In the genomic region with DNA sequence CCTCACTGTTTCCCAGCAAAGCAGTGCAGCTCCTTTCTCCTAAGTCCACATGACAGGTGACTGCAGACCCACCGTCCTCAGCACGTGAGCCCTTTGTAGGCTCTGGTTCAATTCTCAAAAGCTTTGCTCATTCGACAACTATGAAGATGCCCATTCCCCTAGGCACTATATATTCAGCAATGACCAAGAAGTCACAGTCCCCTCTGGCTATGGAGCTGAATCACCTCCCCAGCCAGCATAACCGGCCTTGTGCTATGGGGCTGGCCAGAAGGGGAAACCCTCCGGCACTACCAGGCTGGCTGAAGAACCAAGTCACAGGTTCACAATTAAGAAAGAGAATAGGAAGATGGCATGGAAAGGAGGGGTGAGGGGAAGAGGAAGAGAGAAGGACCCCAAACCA, we compare ENCODE assay signal across 38 cellular contexts.
"Had no signal": no experiment of that assay in that cellular context is flagged by ENCODE, and none has a peak within 500 bp of the region (broad histone marks: within the 10 kb centered on the region; RNA-seq: fewer than 3 reads in every experiment).

No MANE protein-coding gene starts in this region.

- H3K27ac ChIP-seq: adrenal gland, body of pancreas, brain microvascular endothelial cell, breast epithelium, VCaP had no signal

- H3K4me3 Mint-ChIP-seq: activated B cell treated with CpG ODN at 0.5 μM for 24 hours; activated CD4-positive, alpha-beta memory T cell treated with anti-CD3 and anti-CD28 coated beads for 36 hours; activated CD4-positive, alpha-beta T cell treated with anti-CD3 and anti-CD28 coated beads, Interleukin-2, amount 10 ng/mL, durations not matched to agents 24 days and 14 days; activated CD8-positive, alpha-beta T cell treated with anti-CD3 and anti-CD28 coated beads for 36 hours; activated naive CD4-positive, alpha-beta T cell treated with anti-CD3 and anti-CD28 coated beads for 36 hours; activated naive CD8-positive, alpha-beta T cell treated with anti-CD3 and anti-CD28 coated beads for 36 hours; activated T-cell treated with anti-CD3 and anti-CD28 coated beads, Interleukin-2, amount 50 U/mL, for 4 hours; activated T-cell treated with anti-CD3 and anti-CD28 coated beads, Interleukin-2, amount 50 U/mL, for 72 hours; activated T-helper 1 cell treated with anti-CD3 and anti-CD28 coated beads, Interleukin-12 subunit alpha, Interleukin-12 subunit beta, Interleukin-2, Interleukin-4 antibody, amounts not matched to agents 30 ng/mL and 10 ng/mL and 1 ng/mL, durations not matched to agents 14 hours and 24 hours and 36 hours; activated T-helper 17 cell treated with anti-CD3 and anti-CD28 coated beads, Interleukin-2, amount 50 U/mL, for 72 hours; central memory CD8-positive, alpha-beta T cell; T-helper 1 cell treated with Interleukin-12 subunit alpha and Interleukin-12 subunit beta and Interleukin-4 antibody, amounts not matched to agents 30 μg/mL and 1 μg/mL, for 36 hours; T-helper 2 cell treated with Interferon-gamma antibody and Interleukin-4, amounts not matched to agents 5 μg/mL and 100 μg/mL, for 36 hours had no signal

- H3K4me1 Mint-ChIP-seq: activated B cell treated with CpG ODN at 0.5 μM for 24 hours; activated CD4-positive, alpha-beta T cell treated with anti-CD3 and anti-CD28 coated beads, Interleukin-2, amount 10 ng/mL, durations not matched to agents 24 days and 14 days; activated naive CD8-positive, alpha-beta T cell treated with anti-CD3 and anti-CD28 coated beads for 36 hours; activated T-helper 17 cell treated with anti-CD3 and anti-CD28 coated beads, Interleukin-2, amount 50 U/mL, for 72 hours; central memory CD8-positive, alpha-beta T cell had no signal

- H3K36me3 Mint-ChIP-seq: activated CD4-positive, alpha-beta memory T cell treated with anti-CD3 and anti-CD28 coated beads for 36 hours; activated naive CD4-positive, alpha-beta T cell treated with anti-CD3 and anti-CD28 coated beads, Interleukin-2, amount 50 U/mL, for 72 hours; activated naive CD8-positive, alpha-beta T cell treated with anti-CD3 and anti-CD28 coated beads for 36 hours had no signal

- H3K27ac Mint-ChIP-seq: activated B cell treated with CpG ODN at 0.5 μM for 24 hours; activated CD4-positive, alpha-beta memory T cell treated with anti-CD3 and anti-CD28 coated beads for 36 hours; activated CD4-positive, alpha-beta T cell treated with anti-CD3 and anti-CD28 coated beads, Interleukin-2, amount 10 ng/mL, durations not matched to agents 24 days and 14 days; activated CD8-positive, alpha-beta T cell treated with anti-CD3 and anti-CD28 coated beads for 36 hours; activated naive CD4-positive, alpha-beta T cell treated with anti-CD3 and anti-CD28 coated beads for 36 hours; activated naive CD4-positive, alpha-beta T cell treated with anti-CD3 and anti-CD28 coated beads, Interleukin-2, amount 50 U/mL, for 72 hours; activated naive CD8-positive, alpha-beta T cell treated with anti-CD3 and anti-CD28 coated beads for 36 hours; activated T-cell treated with anti-CD3 and anti-CD28 coated beads, Interleukin-2, amount 50 U/mL, for 72 hours; activated T-helper 1 cell treated with anti-CD3 and anti-CD28 coated beads, Interleukin-12 subunit alpha, Interleukin-12 subunit beta, Interleukin-2, Interleukin-4 antibody, amounts not matched to agents 30 ng/mL and 10 ng/mL and 1 ng/mL, durations not matched to agents 14 hours and 24 hours and 36 hours; activated T-helper 17 cell treated with anti-CD3 and anti-CD28 coated beads, Interleukin-2, amount 50 U/mL, for 72 hours; T-helper 1 cell treated with Interleukin-12 subunit alpha and Interleukin-12 subunit beta and Interleukin-4 antibody, amounts not matched to agents 30 μg/mL and 1 μg/mL, for 36 hours; T-helper 2 cell treated with Interferon-gamma antibody and Interleukin-4, amounts not matched to agents 5 μg/mL and 100 μg/mL, for 36 hours had no signal

- H3K9me3 Mint-ChIP-seq: activated B cell treated with CpG ODN at 0.5 μM for 24 hours; activated CD4-positive, alpha-beta memory T cell treated with anti-CD3 and anti-CD28 coated beads for 36 hours; activated CD4-positive, alpha-beta T cell treated with anti-CD3 and anti-CD28 coated beads, Interleukin-2, amount 10 ng/mL, durations not matched to agents 24 days and 14 days; activated CD8-positive, alpha-beta T cell treated with anti-CD3 and anti-CD28 coated beads for 36 hours; activated naive CD4-positive, alpha-beta T cell treated with anti-CD3 and anti-CD28 coated beads for 36 hours; activated naive CD4-positive, alpha-beta T cell treated with anti-CD3 and anti-CD28 coated beads, Interleukin-2, amount 50 U/mL, for 72 hours; activated naive CD8-positive, alpha-beta T cell treated with anti-CD3 and anti-CD28 coated beads for 36 hours; activated T-cell treated with anti-CD3 and anti-CD28 coated beads, Interleukin-2, amount 50 U/mL, for 4 hours; activated T-cell treated with anti-CD3 and anti-CD28 coated beads, Interleukin-2, amount 50 U/mL, for 72 hours; activated T-helper 1 cell treated with anti-CD3 and anti-CD28 coated beads, Interleukin-12 subunit alpha, Interleukin-12 subunit beta, Interleukin-2, Interleukin-4 antibody, amounts not matched to agents 30 ng/mL and 10 ng/mL and 1 ng/mL, durations not matched to agents 14 hours and 24 hours and 36 hours; activated T-helper 17 cell treated with anti-CD3 and anti-CD28 coated beads, Interleukin-2, amount 50 U/mL, for 72 hours; central memory CD8-positive, alpha-beta T cell; T-helper 1 cell treated with Interleukin-12 subunit alpha and Interleukin-12 subunit beta and Interleukin-4 antibody, amounts not matched to agents 30 μg/mL and 1 μg/mL, for 36 hours; T-helper 2 cell treated with Interferon-gamma antibody and Interleukin-4, amounts not matched to agents 5 μg/mL and 100 μg/mL, for 36 hours had no signal

- DNase-seq: activated B cell treated with CpG ODN at 0.5 μM for 24 hours; activated CD4-positive, alpha-beta memory T cell treated with anti-CD3 and anti-CD28 coated beads for 36 hours; activated CD4-positive, alpha-beta T cell treated with anti-CD3 and anti-CD28 coated beads for 4 hours; activated CD4-positive, alpha-beta T cell treated with anti-CD3 and anti-CD28 coated beads, Interleukin-2, amount 10 ng/mL, durations not matched to agents 24 days and 14 days; activated CD4-positive, alpha-beta T cell treated with anti-CD3 and anti-CD28 coated beads, Interleukin-2, amount 50 U/mL, for 1 hour; activated CD4-positive, alpha-beta T cell treated with anti-CD3 and anti-CD28 coated beads, Interleukin-2, amount 50 U/mL, for 4 hours; activated CD4-positive, CD25-positive, alpha-beta regulatory T cell treated with anti-CD3 and anti-CD28 coated beads, Interleukin-2, amount 50 U/mL, for 72 hours; activated CD8-positive, alpha-beta memory T cell treated with anti-CD3 and anti-CD28 coated beads, Interleukin-2, amount 50 U/mL, for 4 hours; activated CD8-positive, alpha-beta T cell treated with anti-CD3 and anti-CD28 coated beads for 36 hours; activated effector memory CD4-positive, alpha-beta T cell treated with anti-CD3 and anti-CD28 coated beads, Interleukin-2, amount 50 U/mL, for 16 hours; activated gamma-delta T cell treated with Interleukin-2 at 50 U/mL for 16 hours; activated naive CD4-positive, alpha-beta T cell; activated naive CD4-positive, alpha-beta T cell treated with anti-CD3 and anti-CD28 coated beads for 36 hours; activated naive CD4-positive, alpha-beta T cell treated with anti-CD3 and anti-CD28 coated beads, Interleukin-2, amount 50 U/mL, for 16 hours; activated naive CD8-positive, alpha-beta T cell treated with anti-CD3 and anti-CD28 coated beads for 36 hours; activated T-cell treated with anti-CD3 and anti-CD28 coated beads for 4 hours; activated T-cell treated with anti-CD3 and anti-CD28 coated beads, Interleukin-2, amount 50 U/mL, for 1 hour; activated T-cell treated with anti-CD3 and anti-CD28 coated beads, Interleukin-2, amount 50 U/mL, for 4 hours; activated T-cell treated with anti-CD3 and anti-CD28 coated beads, Interleukin-2, amount 50 U/mL, for 72 hours; adrenal gland; amniotic stem cell; aorta; body of pancreas; brain microvascular endothelial cell; SW 1271; T-helper 1 cell; T-helper 2 cell; T-helper 9 cell had no signal

- H3K9me3 ChIP-seq: adrenal gland, body of pancreas, breast epithelium had no signal

- H3K27me3 Mint-ChIP-seq: activated B cell treated with CpG ODN at 0.5 μM for 24 hours; activated CD4-positive, alpha-beta T cell treated with anti-CD3 and anti-CD28 coated beads, Interleukin-2, amount 10 ng/mL, durations not matched to agents 24 days and 14 days had no signal

- H3K4me1 ChIP-seq: adrenal gland, body of pancreas, breast epithelium had no signal

- FAIRE-seq: astrocyte, TTC549 had no signal

- H3K27me3 ChIP-seq: body of pancreas, brain microvascular endothelial cell had no signal

- H3K36me3 ChIP-seq: adrenal gland, brain microvascular endothelial cell, breast epithelium had no signal

- H3K4me3 ChIP-seq: adrenal gland, body of pancreas, breast epithelium had no signal
